ENCODE assay signal across 9 cellular contexts in the genomic region with DNA sequence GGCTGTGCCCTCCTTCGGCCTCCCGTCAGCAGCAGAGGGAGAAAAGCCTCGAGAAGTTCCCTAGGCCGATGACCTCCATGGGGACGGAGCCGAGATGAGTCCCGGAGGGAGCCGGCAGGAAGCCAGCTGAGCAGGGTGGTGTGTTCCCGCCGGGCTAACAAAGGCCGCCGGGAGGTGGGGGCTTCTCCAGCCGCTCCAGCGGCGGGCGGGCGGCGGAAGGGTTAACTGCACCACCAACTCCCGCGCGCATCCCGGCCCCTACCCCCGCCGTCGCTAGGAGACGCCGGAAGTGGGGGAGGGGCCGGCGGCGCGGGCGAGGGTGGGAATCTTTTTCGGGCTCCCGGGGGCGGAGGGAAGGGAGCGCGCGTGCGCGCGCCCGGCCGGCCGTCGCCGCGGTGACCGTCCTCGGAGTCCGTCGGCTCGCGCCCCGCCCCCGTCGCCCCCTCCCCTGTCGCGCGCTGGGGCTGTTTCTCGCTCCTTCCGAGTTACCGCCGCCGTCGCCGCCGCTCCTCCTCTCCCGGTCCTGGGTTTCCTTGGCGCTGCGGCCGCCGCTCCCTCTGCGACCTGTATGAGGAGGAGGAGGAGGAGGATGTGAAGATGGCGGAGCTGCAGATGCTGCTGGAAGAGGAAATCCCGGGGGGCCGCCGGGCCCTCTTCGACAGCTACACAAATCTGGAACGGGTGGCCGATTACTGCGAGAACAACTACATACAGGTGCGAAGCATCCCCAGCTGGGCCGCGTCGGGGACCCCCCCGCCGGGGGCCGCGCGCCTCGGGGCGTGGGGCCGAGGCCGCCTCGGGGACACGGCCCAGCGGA. TPM values are rescaled to one million over a fixed set of nuclear protein-coding genes. Genes with fewer than 3 reads are reported as not detected.
DNase-seq lines count a peak whose midpoint lies in the region; ATAC-seq, FAIRE-seq and TF ChIP-seq lines count a peak whose summit lies in the region.
"Had no signal": no experiment of that assay in that cellular context is flagged by ENCODE, and none has a peak within 500 bp of the region (broad histone marks: within the 10 kb centered on the region; RNA-seq: fewer than 3 reads in every experiment).

TSS of gene ABI2 (plus strand) at position 477 of the 817 bp plus-strand sequence. CDS start at position 598, 121 bp downstream.

- peak; percentile 76 for ATAC-seq in GM19397 (IDR thresholded peaks at IDR 0.05; ENCODE audit: unreplicated experiment)

- H3K4me2 ChIP-seq in endothelial cell of umbilical vein (ENCODE audit: insufficient read depth, low read length): peak within 1 kb of the TSS; percentile 98

- POLR2A ChIA-PET in endothelial cell of umbilical vein (lab: Charles Lee): no interaction called here

- CTCF ChIA-PET in endothelial cell of umbilical vein (lab: Charles Lee): interaction anchor here (0.8 kb wide), 2 partner anchors 47 to 487 kb away, joined by 3 read pairs; no protein-coding TSS in a partner anchor

- no peaks in the 10 kb centered on the region for H3K27me3 ChIP-seq in NT2/D1 (ENCODE audit: insufficient read depth, insufficient read length)
- no peaks in the 10 kb centered on the region for H3K27me3 ChIP-seq in endothelial cell of umbilical vein (ENCODE audit: control insufficient read depth in 2 of 2, insufficient read depth in 2 of 2, low read length in 2 of 2)

- peak within 1 kb of the TSS; percentile 94 for H3K4me3 Mint-ChIP-seq in mesothelial cell of epicardium

- DNase-seq in CD1c-positive myeloid dendritic cell (ENCODE audit: extremely low spot score): peak; percentile 72
- peak; percentile 87 for DNase-seq in HK-2 (ENCODE audit: unreplicated experiment)
- DNase-seq in NT2/D1 (ENCODE audit: low read depth, low spot score): peak; percentile 92
- DNase-seq in activated CD8-positive, alpha-beta memory T cell treated with anti-CD3 and anti-CD28 coated beads, Interleukin-2, amount 50 U/mL, for 48 hours: peak; percentile 86
- peak; percentile 81 for DNase-seq in endothelial cell of umbilical vein (ENCODE audit: low read depth, low spot score)
- DNase-seq in mesothelial cell of epicardium (ENCODE audit: low spot score in 2 of 2, unreplicated experiment in 2 of 2): peak; percentile 92 to 94
- DNase-seq in stimulated activated CD8-positive, alpha-beta memory T cell treated with anti-CD3 and anti-CD28 coated beads, Interleukin-15, amount 100 ng/mL, for 4 hours (ENCODE audit: low read depth in 2 of 2): peak; percentile 29 to 42

- H3K4me1 Mint-ChIP-seq in mesothelial cell of epicardium: peaks cover 43% of the 10 kb centered on the region

- H3K4me3 ChIP-seq in NT2/D1 (ENCODE audit: insufficient read length, low read depth) (peak within 1 kb of the TSS; percentile 76), endothelial cell of umbilical vein (replicated peaks in 1 of 3; ENCODE audit: insufficient read depth in 1 of 3, low read depth in 1 of 3, low read length in 3 of 3) (peak within 1 kb of the TSS; percentile 97 to 100 (median 99))

- H3K9ac ChIP-seq in NT2/D1 (ENCODE audit: insufficient read length, low read depth) (peak within 1 kb of the TSS; percentile 95), endothelial cell of umbilical vein (replicated peaks; ENCODE audit: extremely low read depth, insufficient read depth, low read length) (peak within 1 kb of the TSS; percentile 97)

- no TSS peak for BruUV-seq in endothelial cell of umbilical vein (replicated peaks; lab: Mats Ljungman, UMichigan)

- intact Hi-C loops in endothelial cell of umbilical vein (cut with micrococcal nuclease): loop anchor here (1.0 to 10.0 kb wide), 8 partner anchors 13 to 484 kb away; partner anchors contain the start of genes CARF, CYP20A1 and WDR12

- peak within 1 kb of the TSS; percentile 79 for H3K27ac ChIP-seq in endothelial cell of umbilical vein (ENCODE audit: insufficient read depth, low read depth, low read length)

- TF ChIP-seq CTCF in endothelial cell of umbilical vein (IDR thresholded peaks at IDR 0.05; ENCODE audit: extremely low read depth in 1 of 2, insufficient read depth in 1 of 2, low read depth in 1 of 2, low read length in 2 of 2): no peak
- no peak for TF ChIP-seq CTCF in mesothelial cell of epicardium (IDR thresholded peaks at IDR 0.05; ENCODE audit: unreplicated experiment)

- H3K36me3 Mint-ChIP-seq in mesothelial cell of epicardium: no peaks in the 10 kb centered on the region

- H3K9me1 ChIP-seq in endothelial cell of umbilical vein (replicated peaks; ENCODE audit: control insufficient read depth, extremely low read depth, insufficient read depth, low read length): no peaks in the 10 kb centered on the region

- no peaks in the 10 kb centered on the region for H4K20me1 ChIP-seq in endothelial cell of umbilical vein (replicated peaks; ENCODE audit: control insufficient read depth, extremely low read depth, insufficient read depth, low read length)

- H3K9me3 ChIP-seq in NT2/D1 (ENCODE audit: insufficient read depth, low read length): no peaks in the 10 kb centered on the region
- no peaks in the 10 kb centered on the region for H3K9me3 ChIP-seq in endothelial cell of umbilical vein (replicated peaks; ENCODE audit: control insufficient read depth, insufficient read depth, low read length)

- H2AFZ ChIP-seq in endothelial cell of umbilical vein (ENCODE audit: low read depth, low read length): peak within 1 kb of the TSS; percentile 91

- peaks cover 45% of the 10 kb centered on the region for H3K79me2 ChIP-seq in endothelial cell of umbilical vein (ENCODE audit: control insufficient read depth, insufficient read depth, low read length)

- no peaks in the 10 kb centered on the region for H3K27me3 Mint-ChIP-seq in mesothelial cell of epicardium (ENCODE audit: low read depth)

- no peaks in the 10 kb centered on the region for H3K9me3 Mint-ChIP-seq in mesothelial cell of epicardium

- H3K27ac Mint-ChIP-seq in mesothelial cell of epicardium: peak within 1 kb of the TSS; percentile 97

- no peak for FAIRE-seq in endothelial cell of umbilical vein (lab: Jason Lieb, UNC)
- FAIRE-seq: islet of Langerhans had no signal

- H3K4me1 ChIP-seq in NT2/D1 (ENCODE audit: insufficient read depth, insufficient read length) (peaks cover 2% of the 10 kb centered on the region), endothelial cell of umbilical vein (ENCODE audit: control insufficient read depth, extremely low read depth, insufficient read depth, low read length) (peaks cover 19% of the 10 kb centered on the region)

- dilution Hi-C loops in endothelial cell of umbilical vein (cut with MboI; ENCODE audit: extremely low pct_ligation_motif_present, low sequenced_read_pairs): no loop called here

- no peaks in the 10 kb centered on the region for H3K36me3 ChIP-seq in NT2/D1 (ENCODE audit: insufficient read depth, insufficient read length, low read length)
- no peaks in the 10 kb centered on the region for H3K36me3 ChIP-seq in endothelial cell of umbilical vein (ENCODE audit: control insufficient read depth in 2 of 2, extremely low read depth in 1 of 2, insufficient read depth in 2 of 2, low read length in 2 of 2)

- peak; percentile 81 for TF ChIP-seq POLR2A in endothelial cell of umbilical vein (IDR thresholded peaks at IDR 0.05; ENCODE audit: low read depth, low read length)

TF ChIP-seq in endothelial cell of umbilical vein, 7 proteins besides CTCF, POLR2A, EP300 and RAD21:
- TF ChIP-seq EZH2 (IDR thresholded peaks at IDR 0.05; ENCODE audit: borderline replicate concordance, low read depth, low read length, severe bottlenecking) (no peak), FOS (IDR thresholded peaks at IDR 0.05; ENCODE audit: borderline replicate concordance, insufficient read depth, low read length) (no peak), GATA2 (IDR thresholded peaks at IDR 0.05; ENCODE audit: insufficient read depth, insufficient read length, low read depth, low read length) (no peak), POLR2AphosphoS5 (IDR thresholded peaks at IDR 0.05; ENCODE audit: insufficient read depth, low read depth, low read length) (peak; percentile 91), JUN (IDR thresholded peaks at IDR 0.05; ENCODE audit: borderline replicate concordance, insufficient read depth, insufficient read length, low read depth) (no peak)
- TF ChIP-seq, protein P1, sequence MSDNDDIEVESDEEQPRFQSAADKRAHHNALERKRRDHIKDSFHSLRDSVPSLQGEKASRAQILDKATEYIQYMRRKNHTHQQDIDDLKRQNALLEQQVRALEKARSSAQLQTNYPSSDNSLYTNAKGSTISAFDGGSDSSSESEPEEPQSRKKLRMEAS (IDR thresholded peaks at IDR 0.05; ENCODE audit: insufficient read depth, insufficient read length): no peak
TF ChIP-seq in endothelial cell of umbilical vein: peak in this region for 1.

RNA-seq across cellular contexts. Expression of gene ABI2, which starts in this region (rescaled TPM):
- total RNA-seq in endothelial cell of umbilical vein (61.0 and 74.4 TPM in 2 replicates), mesothelial cell of epicardium (118 to 131 TPM (median 121 TPM) in 3 replicates)
- 30.9 and 35.7 TPM in 2 replicates for polyA plus RNA-seq in endothelial cell of umbilical vein
- 44.2 and 48.8 TPM in 2 replicates for polyA plus RNA-seq in endothelial cell of umbilical vein (2011; cell fraction: cytosol; rRNA removed)
- 67.1 and 72.0 TPM in 2 replicates for polyA plus RNA-seq in endothelial cell of umbilical vein (2011; cell fraction: nucleus; rRNA removed)
- polyA plus RNA-seq in endothelial cell of umbilical vein (2012): 63.0 and 68.9 TPM in 2 replicates
- polyA minus RNA-seq in endothelial cell of umbilical vein: 46.0 and 53.9 TPM in 2 replicates
- polyA minus RNA-seq in endothelial cell of umbilical vein (2011; cell fraction: cytosol; rRNA and poly(A)+ RNA removed): 11.4 TPM
- 37.0 and 43.2 TPM in 2 replicates for polyA minus RNA-seq in endothelial cell of umbilical vein (2011; cell fraction: nucleus; rRNA and poly(A)+ RNA removed)

Comparison
In these comparisons a context has a peak if more than half of its experiments do, and no peak if none do; other contexts are left out.
1. Peak in every context shown above with its lines: DNase-seq, ATAC-seq, H3K4me3 ChIP-seq and H3K27ac ChIP-seq.
2. DNase-seq: peak in every context shown above with its lines; median percentile 93 in mesothelial cell of epicardium; 92 in NT2/D1; 87 in HK-2; 86 in activated CD8-positive, alpha-beta memory T cell treated with anti-CD3 and anti-CD28 coated beads, Interleukin-2, amount 50 U/mL, for 48 hours; 81 in endothelial cell of umbilical vein; 72 in CD1c-positive myeloid dendritic cell; 36 in stimulated activated CD8-positive, alpha-beta memory T cell treated with anti-CD3 and anti-CD28 coated beads, Interleukin-15, amount 100 ng/mL, for 4 hours.